Comparison of ENCODE assay signal across 28 cellular contexts in the genomic region with DNA sequence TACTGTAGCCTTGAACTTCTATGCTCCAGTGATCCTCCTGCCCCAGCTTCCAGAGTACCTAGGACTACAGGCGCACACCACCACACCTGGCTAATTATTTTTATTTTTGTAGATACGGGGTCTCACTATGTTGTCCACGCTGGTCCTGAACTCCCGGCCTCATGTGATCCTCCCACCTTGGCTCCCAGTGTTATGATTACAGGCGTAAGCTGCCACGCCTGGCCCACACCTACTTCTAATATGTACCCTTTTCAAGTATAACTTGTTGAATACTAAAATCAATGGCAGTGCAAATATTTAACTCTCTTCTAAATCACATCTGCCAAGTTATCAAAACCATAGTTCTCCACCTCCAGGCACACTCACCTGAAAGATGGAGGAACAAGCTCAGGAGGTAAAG. TPM values are rescaled to one million over a fixed set of nuclear protein-coding genes. Genes with fewer than 3 reads are reported as not detected.
DNase-seq lines count a peak whose midpoint lies in the region; ATAC-seq, FAIRE-seq and TF ChIP-seq lines count a peak whose summit lies in the region.
"Had no signal": no experiment of that assay in that cellular context is flagged by ENCODE, and none has a peak within 500 bp of the region (broad histone marks: within the 10 kb centered on the region; RNA-seq: fewer than 3 reads in every experiment).

No MANE protein-coding gene starts in this region.

- no peak for TF ChIP-seq POLR2A in K562 (conservative IDR thresholded peaks at IDR 0.05)

- no peak overlapping the region for H3K4me3 Mint-ChIP-seq in activated CD4-positive, alpha-beta T cell treated with anti-CD3 and anti-CD28 coated beads, Interleukin-2, amount 10 ng/mL, durations not matched to agents 24 days and 14 days
- H3K4me3 Mint-ChIP-seq: B cell; CD4-positive, alpha-beta T cell; CD8-positive, alpha-beta T cell had no signal

- H3K9me3 ChIP-seq in K562 (replicated peaks; ENCODE audit: control insufficient read depth, insufficient read depth, low read depth, low read length) (no peaks in the 10 kb centered on the region), lower lobe of right lung (no peaks in the 10 kb centered on the region), upper lobe of right lung (no peaks in the 10 kb centered on the region)
- H3K9me3 ChIP-seq: A549; BLaER1 treated with 17β-estradiol and CSF1 and Interleukin-3, amounts not matched to agents 10 nM and 100 nM; Caco-2 had no signal

- no peak overlapping the region for H3K4me3 ChIP-seq in K562
- no peak overlapping the region for H3K4me3 ChIP-seq in lower lobe of right lung
- H3K4me3 ChIP-seq in upper lobe of right lung: no peak overlapping the region
- H3K4me3 ChIP-seq: A549; BLaER1 treated with 17β-estradiol and CSF1 and Interleukin-3, amounts not matched to agents 10 nM and 100 nM; GM12878 had no signal

- H3K9ac ChIP-seq in K562 (ENCODE audit: insufficient read depth in 1 of 2, low read depth in 2 of 2, low read length in 2 of 2): no peak overlapping the region
- H3K9ac ChIP-seq: BLaER1 treated with 17β-estradiol and CSF1 and Interleukin-3, amounts not matched to agents 10 nM and 100 nM had no signal

- no peaks in the 10 kb centered on the region for H3K27me3 Mint-ChIP-seq in activated CD4-positive, alpha-beta T cell treated with anti-CD3 and anti-CD28 coated beads, Interleukin-2, amount 10 ng/mL, durations not matched to agents 24 days and 14 days
- H3K27me3 Mint-ChIP-seq: B cell; CD4-positive, alpha-beta T cell had no signal

- ATAC-seq in K562 (no peak), lower lobe of right lung (peak; percentile 57 to 71), upper lobe of right lung (peak; percentile 55)
- ATAC-seq: A549; CD8-positive, alpha-beta T cell; GM12878 had no signal

- in situ Hi-C loops in K562 (cut with MboI): no loop called here

- no peaks in the 10 kb centered on the region for H4K20me1 ChIP-seq in K562 (replicated peaks; ENCODE audit: control insufficient read depth, insufficient read depth, low read length)

- no peak overlapping the region for H3K4me2 ChIP-seq in K562 (ENCODE audit: insufficient read depth, low read length)
- H3K4me2 ChIP-seq: A549; BLaER1 treated with 17β-estradiol and CSF1 and Interleukin-3, amounts not matched to agents 10 nM and 100 nM had no signal

- TF ChIP-seq CTCF in K562 (IDR thresholded peaks at IDR 0.05 in 2 of 3, conservative IDR thresholded peaks at IDR 0.05 in 1 of 3; ENCODE audit: insufficient read depth in 2 of 3, low read depth in 1 of 3, low read length in 3 of 3): no peak
- TF ChIP-seq CTCF in lower lobe of right lung (IDR thresholded peaks at IDR 0.05): no peak
- TF ChIP-seq CTCF in upper lobe of right lung (IDR thresholded peaks at IDR 0.05): no peak

- 91% methylated on average over 6 of the region's 6 CpGs for WGBS in K562 (ENCODE audit: insufficient coverage, low coverage, missing lambda C conversion rate)

- CTCF ChIA-PET in K562 (lab: Yijun Ruan, JAX; ENCODE audit: low intra/inter-chr PET ratio): no interaction called here

- no peaks in the 10 kb centered on the region for H3K9me3 Mint-ChIP-seq in activated CD4-positive, alpha-beta T cell treated with anti-CD3 and anti-CD28 coated beads, Interleukin-2, amount 10 ng/mL, durations not matched to agents 24 days and 14 days
- H3K9me3 Mint-ChIP-seq: CD4-positive, alpha-beta T cell; CD8-positive, alpha-beta T cell had no signal

- H3K27ac Mint-ChIP-seq in activated CD4-positive, alpha-beta T cell treated with anti-CD3 and anti-CD28 coated beads, Interleukin-2, amount 10 ng/mL, durations not matched to agents 24 days and 14 days: no peak overlapping the region
- H3K27ac Mint-ChIP-seq: B cell; CD4-positive, alpha-beta T cell; CD8-positive, alpha-beta T cell had no signal

- H3K36me3 Mint-ChIP-seq in activated CD4-positive, alpha-beta T cell treated with anti-CD3 and anti-CD28 coated beads, Interleukin-2, amount 10 ng/mL, durations not matched to agents 24 days and 14 days (ENCODE audit: low read depth): peaks cover 47% of the 10 kb centered on the region

- H3K4me1 ChIP-seq in K562 (replicated peaks in 1 of 2; ENCODE audit: control insufficient read depth in 2 of 2, insufficient read depth in 2 of 2, low read length in 2 of 2): no peaks in the 10 kb centered on the region
- peaks cover 9% of the 10 kb centered on the region for H3K4me1 ChIP-seq in lower lobe of right lung
- peaks cover 6% of the 10 kb centered on the region for H3K4me1 ChIP-seq in upper lobe of right lung
- H3K4me1 ChIP-seq: A549; BLaER1 treated with 17β-estradiol and CSF1 and Interleukin-3, amounts not matched to agents 10 nM and 100 nM; Caco-2 had no signal

- no peak for TF ChIP-seq RAD21 in K562 (CRISPR knock-in tag; conservative IDR thresholded peaks at IDR 0.05 in 1 of 2, IDR thresholded peaks at IDR 0.05 in 1 of 2)

- DNase-seq in activated CD4-positive, alpha-beta T cell treated with anti-CD3 and anti-CD28 coated beads, Interleukin-2, amount 10 ng/mL, durations not matched to agents 24 days and 14 days: peak; percentile 24
- no peak for DNase-seq in activated CD4-positive, alpha-beta T cell treated with anti-CD3 and anti-CD28 coated beads for 48 hours
- no peak for DNase-seq in K562 (ENCODE audit: extremely low read depth in 1 of 4, low spot score in 3 of 4)
- DNase-seq in lower lobe of right lung: peak; percentile 56
- DNase-seq in upper lobe of right lung: no peak
- DNase-seq in SIG-M5 treated with dmso at 0.1 percent for 504 hours (lab: John Stamatoyannopoulos, UW; ENCODE audit: unreplicated experiment): no peak
- no peak for DNase-seq in DMS114 treated with DMSO at 0.1 percent for 48 hours (lab: John Stamatoyannopoulos, UW; ENCODE audit: unreplicated experiment)
- no peak for DNase-seq in UCSD-AML1 (lab: John Stamatoyannopoulos, UW; ENCODE audit: unreplicated experiment)
- DNase-seq: AML-193; Caco-2; Calu3; CD4-positive, alpha-beta T cell; CD8-positive, alpha-beta T cell; DMS153; DMS53; DMS79; DND-41; EL; GDM1 had no signal

- TF ChIP-seq EP300 in K562 (IDR thresholded peaks at IDR 0.05; ENCODE audit: low read length): no peak

- POLR2A ChIA-PET in K562 (lab: Yijun Ruan, JAX): interaction anchor here (0.6 kb wide), 1 partner anchor 636 kb away, joined by 3 read pairs; no protein-coding TSS in a partner anchor

- H3K4me1 Mint-ChIP-seq in activated CD4-positive, alpha-beta T cell treated with anti-CD3 and anti-CD28 coated beads, Interleukin-2, amount 10 ng/mL, durations not matched to agents 24 days and 14 days: no peaks in the 10 kb centered on the region
- H3K4me1 Mint-ChIP-seq: B cell had no signal

- H3K27me3 ChIP-seq in K562 (ENCODE audit: control insufficient read depth in 2 of 2, insufficient read depth in 2 of 2, low read length in 2 of 2): no peaks in the 10 kb centered on the region
- no peaks in the 10 kb centered on the region for H3K27me3 ChIP-seq in lower lobe of right lung (ENCODE audit: low read depth)
- H3K27me3 ChIP-seq in upper lobe of right lung: no peaks in the 10 kb centered on the region
- H3K27me3 ChIP-seq: BLaER1 treated with 17β-estradiol and CSF1 and Interleukin-3, amounts not matched to agents 10 nM and 100 nM had no signal

- H3K27ac ChIP-seq in K562 (ENCODE audit: extremely low read depth, low read depth, low read length): no peak overlapping the region
- no peak overlapping the region for H3K27ac ChIP-seq in lower lobe of right lung
- no peak overlapping the region for H3K27ac ChIP-seq in upper lobe of right lung
- H3K27ac ChIP-seq: 22Rv1; A549; BLaER1 treated with 17β-estradiol and CSF1 and Interleukin-3, amounts not matched to agents 10 nM and 100 nM; C4-2B had no signal

- no peaks in the 10 kb centered on the region for H3K9me1 ChIP-seq in K562 (ENCODE audit: control insufficient read depth, insufficient read depth, low read length)

- H3K36me3 ChIP-seq in K562 (ENCODE audit: control insufficient read depth, insufficient read depth, low read length) (peaks cover 11% of the 10 kb centered on the region; the same call in 1 of the 3 replicates), lower lobe of right lung (peaks cover 90% of the 10 kb centered on the region), upper lobe of right lung (peaks cover 79% of the 10 kb centered on the region)

- intact Hi-C loops in activated CD4-positive, alpha-beta T cell treated with anti-CD3 and anti-CD28 coated beads, Interleukin-2, amount 10 ng/mL, durations not matched to agents 24 days and 14 days (cut with micrococcal nuclease): no loop called here
- intact Hi-C loops in K562 (cut with micrococcal nuclease) (no loop called here), lower lobe of right lung (cut with DNase I) (no loop called here), upper lobe of right lung (cut with DNase I) (no loop called here)

- H3K79me2 ChIP-seq in K562 (ENCODE audit: control insufficient read depth, insufficient read depth, low read length): no peaks in the 10 kb centered on the region

- no peak for FAIRE-seq in K562 (lab: Jason Lieb, UNC)
- FAIRE-seq: A549, D721Med, GM12878, GM12892, GM18507 had no signal

- BruUV-seq in K562 (replicated peaks; lab: Mats Ljungman, UMichigan): no TSS peak

- no peak overlapping the region for H2AFZ ChIP-seq in K562 (ENCODE audit: low read depth, low read length)

TF ChIP-seq in K562, 482 proteins besides CTCF, POLR2A, EP300 and RAD21:
- no peak for TF ChIP-seq CREBBP (IDR thresholded peaks at IDR 0.05; ENCODE audit: low read depth, low read length)
- TF ChIP-seq ZNF121 (CRISPR knock-in tag; conservative IDR thresholded peaks at IDR 0.05): peak; percentile 17; the same call in 1 of the 2 replicates

RNA-seq across cellular contexts. Expression of gene ITSN2, which starts 58.7 kb away (rescaled TPM):
- total RNA-seq in activated CD4-positive, alpha-beta T cell treated with anti-CD3 and anti-CD28 coated beads, Interleukin-2, amount 10 ng/mL, durations not matched to agents 24 days and 14 days: 53.0 and 55.7 TPM in 2 replicates
- total RNA-seq in K562 (2011; cell fraction: chromatin; rRNA removed; ENCODE audit: low replicate concordance): 15.5 and 26.4 TPM in 2 replicates
- 3.3 and 6.2 TPM in 2 replicates for total RNA-seq in K562 (2011; cell fraction: nucleolus; rRNA removed)
- 12.0 and 18.2 TPM in 2 replicates for total RNA-seq in K562 (2011; cell fraction: nucleoplasm; rRNA removed)
- total RNA-seq in K562 (2014; rRNA removed): 12.5 and 15.2 TPM in 2 replicates
- 16.4 and 18.7 TPM in 2 replicates for total RNA-seq in K562 (2014; rRNA removed; fragmentation: Illumina TruSeq; extraction: Trizol)
- 13.8 and 15.0 TPM in 2 replicates for total RNA-seq in K562 (2015; rRNA removed; fragmentation: Illumina TruSeq; extraction: Trizol)
- total RNA-seq in K562 (2021): 16.6 and 19.9 TPM in 2 replicates
- 13.2 and 15.4 TPM in 2 replicates for polyA plus RNA-seq in K562 (2011; rRNA removed)
- 6.7 and 9.2 TPM in 2 replicates for polyA plus RNA-seq in K562 (2011; cell fraction: cytosol; rRNA removed)
- 23.8 and 26.9 TPM in 2 replicates for polyA plus RNA-seq in K562 (2011; cell fraction: nucleus; rRNA removed)
- polyA plus RNA-seq in K562 (2012): 11.0 and 16.4 TPM in 2 replicates
- 13.3 and 16.3 TPM in 2 replicates for polyA plus RNA-seq in K562 (2014; fragmentation: Illumina TruSeq; extraction: Trizol)
- 1 to 10 TPM; 6.6 to 6.7 TPM for polyA plus RNA-seq in K562 (2014; fragmentation: Nextera tagmentation; extraction: Ambion mirVana)
- polyA plus RNA-seq in K562 (2014; rRNA removed): 9.9 and 16.6 TPM in 2 replicates
- polyA minus RNA-seq in K562 (2011; rRNA and poly(A)+ RNA removed): 25.8 and 26.9 TPM in 2 replicates
- polyA minus RNA-seq in K562 (2011; cell fraction: cytosol; rRNA and poly(A)+ RNA removed): 9.6 and 12.5 TPM in 2 replicates
- 8.9 and 15.6 TPM in 2 replicates for polyA minus RNA-seq in K562 (2011; cell fraction: nucleus; rRNA and poly(A)+ RNA removed)
- total RNA-seq in lower lobe of right lung: 92.8 TPM
- 104 TPM for total RNA-seq in upper lobe of right lung

Comparison
In these comparisons a context has a peak if more than half of its experiments do, and no peak if none do; other contexts are left out.
1. DNase-seq: peak in activated CD4-positive, alpha-beta T cell treated with anti-CD3 and anti-CD28 coated beads, Interleukin-2, amount 10 ng/mL, durations not matched to agents 24 days and 14 days (single experiment) and lower lobe of right lung (single experiment); none in activated CD4-positive, alpha-beta T cell treated with anti-CD3 and anti-CD28 coated beads for 48 hours (single experiment), K562 (0 of 4), upper lobe of right lung (single experiment), SIG-M5 treated with dmso at 0.1 percent for 504 hours (single experiment), DMS114 treated with DMSO at 0.1 percent for 48 hours (single experiment) and UCSD-AML1 (single experiment).